In genomic region chr2:95915131-95915530, GRCh38 we compare ENCODE assay signal across 8 cellular contexts.
DNase-seq lines count a peak whose midpoint lies in the region; FAIRE-seq and TF ChIP-seq lines count a peak whose summit lies in the region.
"Not testable (repeated sequence)": the region's sequence is repeated elsewhere in the genome, so short reads cannot be mapped to it uniquely, and the experiment has no call there.

No MANE protein-coding gene starts in this region.

- H3K9me1 ChIP-seq in endothelial cell of umbilical vein (replicated peaks; ENCODE audit: control insufficient read depth, extremely low read depth, insufficient read depth, low read length) = not testable (repeated sequence)

- not testable (repeated sequence) for H3K27me3 Mint-ChIP-seq in chondrocyte (ENCODE audit: low read depth); osteocyte (ENCODE audit: unreplicated experiment)

- peak; percentile 18 for DNase-seq in EH (ENCODE audit: low read depth)
- DNase-seq in HT1080 (ENCODE audit: low read depth) = peak; percentile 13
- not testable (repeated sequence) for DNase-seq in SK-N-SH; chondrocyte (ENCODE audit: low spot score); osteocyte (ENCODE audit: extremely low spot score, unreplicated experiment)
- DNase-seq in brain microvascular endothelial cell = peak; percentile 34
- peak; percentile 38 for DNase-seq in endothelial cell of umbilical vein (ENCODE audit: low read depth, low spot score)
- peak; percentile 28 for DNase-seq in fibroblast of pulmonary artery (ENCODE audit: low read depth)

- not testable (repeated sequence) for H3K9me3 ChIP-seq in SK-N-SH; endothelial cell of umbilical vein (replicated peaks; ENCODE audit: control insufficient read depth, insufficient read depth, low read length)

- TF ChIP-seq EP300 in SK-N-SH (IDR thresholded peaks at IDR 0.05; ENCODE audit: borderline replicate concordance in 1 of 2, low read depth in 1 of 2, low read length in 1 of 2) = not testable (repeated sequence)

- H3K4me1 Mint-ChIP-seq in chondrocyte (ENCODE audit: low read depth) (peaks cover 38% of the 10 kb centered on the region), osteocyte (ENCODE audit: unreplicated experiment) (peaks cover 52% of the 10 kb centered on the region)

- POLR2A ChIA-PET in SK-N-SH (lab: Yijun Ruan, JAX); endothelial cell of umbilical vein (lab: Charles Lee): not testable (repeated sequence)

- CTCF ChIA-PET in SK-N-SH (lab: Yijun Ruan, JAX); endothelial cell of umbilical vein (lab: Charles Lee): not testable (repeated sequence)

- H3K4me2 ChIP-seq in SK-N-SH; endothelial cell of umbilical vein (ENCODE audit: insufficient read depth, low read length): not testable (repeated sequence)

- H3K27me3 ChIP-seq in SK-N-SH (ENCODE audit: insufficient read depth); brain microvascular endothelial cell (replicated peaks); endothelial cell of umbilical vein (ENCODE audit: control insufficient read depth in 2 of 2, insufficient read depth in 2 of 2, low read length in 2 of 2): not testable (repeated sequence)

- not testable (repeated sequence) for BruUV-seq in endothelial cell of umbilical vein (replicated peaks; lab: Mats Ljungman, UMichigan)

- not testable (repeated sequence) for H2AFZ ChIP-seq in SK-N-SH (ENCODE audit: low read depth); endothelial cell of umbilical vein (ENCODE audit: low read depth, low read length)

- in situ Hi-C loops in brain microvascular endothelial cell (cut with HindIII; ENCODE audit: low pct_ligation_motif_present, low sequenced_read_pairs) = not testable (repeated sequence)

- H3K27ac ChIP-seq in SK-N-SH (ENCODE audit: low read depth in 2 of 2, low read length in 1 of 2); brain microvascular endothelial cell: not testable (repeated sequence)
- peak overlapping the region; percentile 40 for H3K27ac ChIP-seq in endothelial cell of umbilical vein (ENCODE audit: insufficient read depth, low read depth, low read length)

- peaks cover 36% of the 10 kb centered on the region for H4K20me1 ChIP-seq in SK-N-SH (ENCODE audit: insufficient read depth)
- not testable (repeated sequence) for H4K20me1 ChIP-seq in endothelial cell of umbilical vein (replicated peaks; ENCODE audit: control insufficient read depth, extremely low read depth, insufficient read depth, low read length)

- not testable (repeated sequence) for TF ChIP-seq RAD21 in SK-N-SH (IDR thresholded peaks at IDR 0.05; ENCODE audit: low read length)

- H3K36me3 ChIP-seq in SK-N-SH (replicated peaks in 1 of 2; ENCODE audit: control insufficient read depth in 1 of 2, insufficient read depth in 2 of 2, low read length in 1 of 2) = peaks cover 6 to 20% of the 10 kb centered on the region in 2 experiments
- H3K36me3 ChIP-seq in brain microvascular endothelial cell (replicated peaks); endothelial cell of umbilical vein (ENCODE audit: control insufficient read depth in 2 of 2, extremely low read depth in 1 of 2, insufficient read depth in 2 of 2, low read length in 2 of 2): not testable (repeated sequence)

- not testable (repeated sequence) for H3F3A ChIP-seq in SK-N-SH (replicated peaks; ENCODE audit: insufficient read depth)

- peaks cover 43% of the 10 kb centered on the region for H3K36me3 Mint-ChIP-seq in chondrocyte (ENCODE audit: low read depth)
- H3K36me3 Mint-ChIP-seq in osteocyte (ENCODE audit: unreplicated experiment) = peaks cover 46% of the 10 kb centered on the region

- not testable (repeated sequence) for FAIRE-seq in endothelial cell of umbilical vein (lab: Jason Lieb, UNC)

- H3K9ac ChIP-seq in SK-N-SH; endothelial cell of umbilical vein (replicated peaks; ENCODE audit: extremely low read depth, insufficient read depth, low read length): not testable (repeated sequence)

- not testable (repeated sequence) for H3K9me3 Mint-ChIP-seq in chondrocyte (ENCODE audit: low read depth); osteocyte (ENCODE audit: unreplicated experiment)

- intact Hi-C loops in endothelial cell of umbilical vein (cut with micrococcal nuclease) = not testable (repeated sequence)

- H3K79me2 ChIP-seq in SK-N-SH (ENCODE audit: insufficient read depth); endothelial cell of umbilical vein (ENCODE audit: control insufficient read depth, insufficient read depth, low read length): not testable (repeated sequence)

- TF ChIP-seq POLR2A in endothelial cell of umbilical vein (IDR thresholded peaks at IDR 0.05; ENCODE audit: low read depth, low read length) = not testable (repeated sequence)

- not testable (repeated sequence) for TF ChIP-seq CTCF in SK-N-SH (IDR thresholded peaks at IDR 0.05); brain microvascular endothelial cell (IDR thresholded peaks at IDR 0.05; ENCODE audit: low read depth, low read length, missing control alignments); chondrocyte (IDR thresholded peaks at IDR 0.05); endothelial cell of umbilical vein (IDR thresholded peaks at IDR 0.05; ENCODE audit: extremely low read depth in 1 of 2, insufficient read depth in 1 of 2, low read depth in 1 of 2, low read length in 2 of 2); fibroblast of pulmonary artery (IDR thresholded peaks at IDR 0.05; ENCODE audit: low read length, missing control alignments); osteocyte (IDR thresholded peaks at IDR 0.05)

- H3K4me1 ChIP-seq in SK-N-SH (ENCODE audit: control insufficient read depth in 1 of 2, insufficient read depth in 2 of 2, low read depth in 1 of 2, low read length in 1 of 2) = peaks cover 0 to 11% of the 10 kb centered on the region in 2 experiments; a peak in 2 of 4 replicates
- H3K4me1 ChIP-seq in endothelial cell of umbilical vein (ENCODE audit: control insufficient read depth, extremely low read depth, insufficient read depth, low read length) = peaks cover 68% of the 10 kb centered on the region

- dilution Hi-C loops in endothelial cell of umbilical vein (cut with MboI; ENCODE audit: extremely low pct_ligation_motif_present, low sequenced_read_pairs) = not testable (repeated sequence)

- not testable (repeated sequence) for H3K4me3 Mint-ChIP-seq in chondrocyte (ENCODE audit: unreplicated experiment); osteocyte (ENCODE audit: unreplicated experiment)

- peak overlapping the region; percentile 74 for H3K27ac Mint-ChIP-seq in chondrocyte (ENCODE audit: unreplicated experiment)
- H3K27ac Mint-ChIP-seq in osteocyte (ENCODE audit: unreplicated experiment) = peak overlapping the region; percentile 51

- H3K9me2 ChIP-seq in SK-N-SH = not testable (repeated sequence)

- H3K4me3 ChIP-seq in SK-N-SH (ENCODE audit: low read depth in 2 of 2, low read length in 1 of 2); brain microvascular endothelial cell (ENCODE audit: low read depth, low read length); endothelial cell of umbilical vein (replicated peaks in 1 of 3; ENCODE audit: insufficient read depth in 1 of 3, low read depth in 1 of 3, low read length in 3 of 3); fibroblast of pulmonary artery (replicated peaks; ENCODE audit: low read depth, low read length): not testable (repeated sequence)

TF ChIP-seq in SK-N-SH, 30 proteins besides CTCF, POLR2A, EP300 and RAD21:
- peak; percentile 43; the same call in 1 of the 2 replicates for TF ChIP-seq NFIC (IDR thresholded peaks at IDR 0.05; ENCODE audit: borderline replicate concordance)
TF ChIP-seq in SK-N-SH: peak in this region for 1; not testable (repeated sequence) for 29.

TF ChIP-seq in endothelial cell of umbilical vein, 7 proteins besides CTCF, POLR2A, EP300 and RAD21:
- peak; percentile 47 for TF ChIP-seq GATA2 (IDR thresholded peaks at IDR 0.05; ENCODE audit: insufficient read depth, insufficient read length, low read depth, low read length)
- TF ChIP-seq FOS (IDR thresholded peaks at IDR 0.05; ENCODE audit: borderline replicate concordance, insufficient read depth, low read length) = peak; percentile 53
- peak; percentile 39 for TF ChIP-seq JUN (IDR thresholded peaks at IDR 0.05; ENCODE audit: borderline replicate concordance, insufficient read depth, insufficient read length, low read depth)
